11 cellular contexts compared by ENCODE assay signal in the genomic region with DNA sequence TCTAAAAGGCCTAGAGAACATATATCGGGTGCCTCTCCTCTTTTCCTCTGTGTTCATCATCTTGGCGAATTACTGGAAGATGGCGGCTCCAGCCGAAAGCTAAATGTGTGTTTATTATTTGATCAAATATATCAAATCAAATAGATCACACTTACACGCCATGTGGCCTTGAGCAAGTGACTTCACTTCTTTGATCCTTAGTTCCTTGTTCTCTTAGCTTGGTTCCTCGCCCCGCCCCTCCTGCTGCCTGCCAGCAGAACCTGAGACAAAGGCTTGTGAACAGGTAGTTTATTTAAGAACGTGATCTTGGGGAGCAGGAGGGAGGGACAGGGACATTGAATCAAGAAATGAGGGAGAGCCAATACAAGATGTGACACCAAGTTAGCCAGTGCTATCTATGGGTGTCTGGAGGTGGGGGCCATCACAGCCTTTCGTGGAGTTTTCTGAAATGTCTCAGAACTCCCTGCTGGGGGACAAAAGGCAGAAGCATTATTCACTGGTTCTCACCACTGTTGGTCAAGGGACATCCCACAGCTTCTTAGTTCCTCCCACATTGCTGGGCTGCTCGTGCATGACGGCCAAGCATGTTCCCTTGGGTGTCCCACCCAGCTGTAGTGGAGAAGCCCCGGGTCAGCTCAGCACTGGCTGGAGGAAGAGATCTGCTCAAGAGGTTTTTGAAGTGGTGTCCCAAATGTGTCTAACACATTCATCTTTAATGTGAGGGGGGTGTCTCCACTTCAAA. TPM values are rescaled to one million over a fixed set of nuclear protein-coding genes. Genes with fewer than 3 reads are reported as not detected.
DNase-seq lines count a peak whose midpoint lies in the region; ATAC-seq and TF ChIP-seq lines count a peak whose summit lies in the region.
"Had no signal": no experiment of that assay in that cellular context is flagged by ENCODE, and none has a peak within 500 bp of the region (broad histone marks: within the 10 kb centered on the region; RNA-seq: fewer than 3 reads in every experiment).

No MANE protein-coding gene starts in this region.

- no peak for TF ChIP-seq POLR2A in prostate gland (IDR thresholded peaks at IDR 0.05)

- peak overlapping the region in 1 of 2 donors; percentile 50 for H3K27ac ChIP-seq in coronary artery
- H3K27ac ChIP-seq in prostate gland: peak overlapping the region; percentile 73 to 82

- intact Hi-C loops in prostate gland (cut with DNase I): loop anchor here (5.0 kb wide), 1 partner anchor 173 kb away; a partner anchor contains a TSS

- ATAC-seq in GM18511 (IDR thresholded peaks at IDR 0.05; ENCODE audit: unreplicated experiment) (peak; percentile 91), HG02981 (IDR thresholded peaks at IDR 0.05; ENCODE audit: unreplicated experiment) (peak; percentile 68), HG03520 (IDR thresholded peaks at IDR 0.05; ENCODE audit: unreplicated experiment) (no peak), HG03039 (IDR thresholded peaks at IDR 0.05; ENCODE audit: unreplicated experiment) (no peak)

- TF ChIP-seq CTCF in coronary artery (IDR thresholded peaks at IDR 0.05): no peak
- TF ChIP-seq CTCF in prostate gland (IDR thresholded peaks at IDR 0.05): no peak
- TF ChIP-seq CTCF in BE2C (IDR thresholded peaks at IDR 0.05; ENCODE audit: low read depth, low read length): no peak

- H3K4me3 ChIP-seq in coronary artery (no peak overlapping the region), prostate gland (no peak overlapping the region), BE2C (ENCODE audit: low read depth, low read length) (no peak overlapping the region)

- H3K27me3 ChIP-seq in prostate gland (replicated peaks; ENCODE audit: insufficient read depth) (no peaks in the 10 kb centered on the region), BE2C (no peaks in the 10 kb centered on the region)

- H3K9me3 ChIP-seq in prostate gland: no peaks in the 10 kb centered on the region
- H3K9me3 ChIP-seq in BE2C: no peaks in the 10 kb centered on the region

- DNase-seq in coronary artery (ENCODE audit: low spot score) (peak; percentile 71), prostate gland (ENCODE audit: low spot score) (peak; percentile 94), BE2C (no peak)
- DNase-seq in activated CD4-positive, alpha-beta T cell treated with anti-CD3 and anti-CD28 coated beads for 48 hours: no peak
- DNase-seq: activated CD4-positive, CD25-positive, alpha-beta regulatory T cell; HFFc6; NCI-H526 had no signal

- no peaks in the 10 kb centered on the region for H3K36me3 ChIP-seq in prostate gland
- no peaks in the 10 kb centered on the region for H3K36me3 ChIP-seq in BE2C

- peaks cover 4% of the 10 kb centered on the region for H3K4me1 ChIP-seq in prostate gland (replicated peaks)
- peaks cover 6% of the 10 kb centered on the region; the same call in 1 of the 2 replicates for H3K4me1 ChIP-seq in BE2C

- WGBS in prostate gland: 48% methylated on average over 12 of the region's 12 CpGs

RNA-seq across cellular contexts. Expression of a gene that starts 44.9 kb away (rescaled TPM):
- 10 to 100 TPM; 30.4 to 31.2 TPM for total RNA-seq in prostate gland
- polyA plus RNA-seq in BE2C (2012; ENCODE audit: insufficient read depth, insufficient read length, low read depth): 7.8 TPM

Comparison
In these comparisons a context has a peak if more than half of its experiments do, and no peak if none do; other contexts are left out.
1. ATAC-seq: peak in GM18511 (single experiment) and HG02981 (single experiment); none in HG03520 (single experiment) and HG03039 (single experiment).
2. DNase-seq: peak in coronary artery (single experiment) and prostate gland (single experiment); none in BE2C (single experiment) and activated CD4-positive, alpha-beta T cell treated with anti-CD3 and anti-CD28 coated beads for 48 hours (single experiment).